7 cellular contexts compared by ENCODE assay signal in genomic region chr3:10945683-10946287, GRCh38. TPM values are rescaled to one million over a fixed set of nuclear protein-coding genes. Genes with fewer than 3 reads are reported as not detected.
DNase-seq lines count a peak whose midpoint lies in the region; ATAC-seq and TF ChIP-seq lines count a peak whose summit lies in the region.

No MANE protein-coding gene starts in this region.

- peak; percentile 52 for ATAC-seq in HG02884 (IDR thresholded peaks at IDR 0.05; ENCODE audit: unreplicated experiment)
- no peak for ATAC-seq in body of pancreas
- no peak for ATAC-seq in HG03139 (IDR thresholded peaks at IDR 0.05; ENCODE audit: unreplicated experiment)

- H3K36me3 ChIP-seq in body of pancreas (replicated peaks in 1 of 2; ENCODE audit: insufficient read depth in 1 of 2, low read depth in 2 of 2) (no peaks in the 10 kb centered on the region), iPS DF 6.9 (ENCODE audit: control insufficient read depth, insufficient read depth, low read length) (no peaks in the 10 kb centered on the region)

- peak; percentile 4 for DNase-seq in GM04504 (ENCODE audit: low read depth)
- DNase-seq in T follicular helper cell (ENCODE audit: low read depth) = peak; percentile 21
- peak; percentile 38 to 64 (median 46) for DNase-seq in body of pancreas
- DNase-seq in iPS DF 6.9 (ENCODE audit: low read depth, low spot score) = peak; percentile 61
- DNase-seq in stimulated activated CD4-positive, alpha-beta T cell treated with anti-CD3 and anti-CD28 coated beads, Interleukin-12 subunit alpha, Interleukin-12 subunit beta, amount 100 ng/mL, for 48 hours (ENCODE audit: low read depth in 2 of 3, low spot score in 1 of 3) = peak; percentile 14 to 36 (median 26)

- H3K4me3 ChIP-seq in body of pancreas = no peak overlapping the region
- no peak overlapping the region for H3K4me3 ChIP-seq in iPS DF 6.9 (ENCODE audit: low read length)

- WGBS in body of pancreas, 2 donors = 38 to 40% methylated on average over 5 to 8 of the region's 8 CpGs
- no CpG with 5 or more reads among the region's 8 CpGs for WGBS in iPS DF 6.9 (ENCODE audit: insufficient coverage, insufficient read length)

- intact Hi-C loops in body of pancreas (cut with DNase I) = loop anchor here (5.0 kb wide), 1 partner anchor 112 kb away; no protein-coding TSS in a partner anchor

- no peaks in the 10 kb centered on the region for H3K27me3 ChIP-seq in body of pancreas
- H3K27me3 ChIP-seq in iPS DF 6.9 (ENCODE audit: control insufficient read depth, insufficient read depth, low read length) = no peaks in the 10 kb centered on the region

- no peaks in the 10 kb centered on the region for H3K4me1 ChIP-seq in body of pancreas
- no peaks in the 10 kb centered on the region for H3K4me1 ChIP-seq in iPS DF 6.9 (ENCODE audit: control insufficient read depth, insufficient read depth, low read length)

- H3K27ac ChIP-seq in body of pancreas (no peak overlapping the region), iPS DF 6.9 (ENCODE audit: low read length) (no peak overlapping the region)

- TF ChIP-seq POLR2A in body of pancreas (IDR thresholded peaks at IDR 0.05) = no peak

- peak; percentile 48 to 82 (median 58) for TF ChIP-seq CTCF in body of pancreas (IDR thresholded peaks at IDR 0.05)

- peaks cover 0 to 7% (median 0%) of the 10 kb centered on the region in 3 donors for H3K9me3 ChIP-seq in body of pancreas
- no peaks in the 10 kb centered on the region for H3K9me3 ChIP-seq in iPS DF 6.9 (ENCODE audit: control insufficient read depth, insufficient read depth, low read length)

RNA-seq across cellular contexts. Expression of gene SLC6A1, which starts 46.8 kb away (rescaled TPM):
- total RNA-seq in body of pancreas = under 1 TPM; 0.26 to 0.66 TPM

Comparison
In these comparisons a context has a peak if more than half of its experiments do, and no peak if none do; other contexts are left out.
1. DNase-seq: peak in every context shown above with its lines; median percentile 61 in iPS DF 6.9; 46 in body of pancreas; 26 in stimulated activated CD4-positive, alpha-beta T cell treated with anti-CD3 and anti-CD28 coated beads, Interleukin-12 subunit alpha, Interleukin-12 subunit beta, amount 100 ng/mL, for 48 hours; 21 in T follicular helper cell; 4 in GM04504.